ENCODE assay signal across 25 cellular contexts in genomic region chr2:193776988-193777387, GRCh38.
A peak's percentile ranks its signal among the peaks of the same experiment; 100 is the strongest.
DNase-seq lines count a peak whose midpoint lies in the region; ATAC-seq and TF ChIP-seq lines count a peak whose summit lies in the region.
"Had no signal": no experiment of that assay in that cellular context is flagged by ENCODE, and none has a peak within 500 bp of the region (broad histone marks: within the 10 kb centered on the region; RNA-seq: fewer than 3 reads in every experiment).

No MANE protein-coding gene starts in this region.

- H3K27ac ChIP-seq in Karpas-422 (ENCODE audit: low read length) (no peak overlapping the region), endodermal cell (ENCODE audit: low read depth, low read length) (no peak overlapping the region)
- H3K27ac ChIP-seq: breast epithelium, SK-N-MC had no signal

- no peaks in the 10 kb centered on the region for H3K4me1 ChIP-seq in Karpas-422 (ENCODE audit: low read length)
- H3K4me1 ChIP-seq in endodermal cell (ENCODE audit: control insufficient read depth, insufficient read depth, low read length): no peaks in the 10 kb centered on the region
- H3K4me1 ChIP-seq: breast epithelium had no signal

- peak; percentile 18 for TF ChIP-seq CTCF in endodermal cell (conservative IDR thresholded peaks at IDR 0.05)

- no CpG with 5 or more reads among the region's 1 CpG for WGBS in endodermal cell (ENCODE audit: insufficient coverage in 1 of 2, insufficient read length in 1 of 2), 2 experiments

- H3K4me3 Mint-ChIP-seq in endodermal cell (no peak overlapping the region), T-helper 17 cell (no peak overlapping the region)
- H3K4me3 Mint-ChIP-seq: activated CD4-positive, alpha-beta T cell treated with anti-CD3 and anti-CD28 coated beads for 36 hours; activated CD8-positive, alpha-beta T cell treated with anti-CD3 and anti-CD28 coated beads, Interleukin-2, amount 10 ng/mL, durations not matched to agents 7 days and 5 days; GM23338; IgD-negative memory B cell; T-helper 1 cell treated with Interleukin-12 subunit alpha and Interleukin-12 subunit beta and Interleukin-4 antibody, amounts not matched to agents 30 μg/mL and 1 μg/mL, for 36 hours had no signal

- H3K79me2 ChIP-seq in Karpas-422 (ENCODE audit: low read length): no peaks in the 10 kb centered on the region

- H3K9me3 ChIP-seq in Karpas-422 (ENCODE audit: low read length) (peaks cover 24% of the 10 kb centered on the region), endodermal cell (ENCODE audit: control insufficient read depth, low read length) (no peaks in the 10 kb centered on the region), T-helper 17 cell (ENCODE audit: control insufficient read depth, low read length, poor library complexity, severe bottlenecking) (no peaks in the 10 kb centered on the region)
- H3K9me3 ChIP-seq: breast epithelium, MG63 had no signal

- no peaks in the 10 kb centered on the region for H3K27me3 ChIP-seq in Karpas-422 (ENCODE audit: low read length)
- no peaks in the 10 kb centered on the region for H3K27me3 ChIP-seq in endodermal cell (ENCODE audit: control insufficient read depth, insufficient read depth, low read length, poor library complexity, severe bottlenecking)
- H3K27me3 ChIP-seq: breast epithelium, MG63 had no signal

- H3K9me3 Mint-ChIP-seq in endodermal cell: no peaks in the 10 kb centered on the region
- H3K9me3 Mint-ChIP-seq: activated naive CD4-positive, alpha-beta T cell treated with anti-CD3 and anti-CD28 coated beads, Interleukin-2, amount 50 U/mL, for 72 hours; activated T-helper 2 cell treated with anti-CD3 and anti-CD28 coated beads, Interferon-gamma antibody, Interleukin-2, Interleukin-4, amounts not matched to agents 10 μg/mL and 5 μg/mL and 100 μg/mL, durations not matched to agents 14 hours and 24 hours and 36 hours; GM23338; IgD-negative memory B cell; T-helper 1 cell treated with Interleukin-12 subunit alpha and Interleukin-12 subunit beta and Interleukin-4 antibody, amounts not matched to agents 30 μg/mL and 1 μg/mL, for 36 hours had no signal

- H4K20me1 ChIP-seq in Karpas-422 (ENCODE audit: insufficient read depth, low read depth, low read length): no peaks in the 10 kb centered on the region

- H3K4me2 ChIP-seq in Karpas-422 (ENCODE audit: low read depth, low read length, poor library complexity, severe bottlenecking): no peak overlapping the region
- H3K4me2 ChIP-seq: GM23338 had no signal

- no peaks in the 10 kb centered on the region for H3K36me3 Mint-ChIP-seq in endodermal cell (ENCODE audit: low read depth)
- no peaks in the 10 kb centered on the region for H3K36me3 Mint-ChIP-seq in T-helper 17 cell (ENCODE audit: low read depth)
- H3K36me3 Mint-ChIP-seq: activated naive CD4-positive, alpha-beta T cell treated with anti-CD3 and anti-CD28 coated beads, Interleukin-2, amount 50 U/mL, for 72 hours; IgD-negative memory B cell had no signal

- H2AFZ ChIP-seq in Karpas-422 (ENCODE audit: low read length): no peak overlapping the region
- H2AFZ ChIP-seq: GM23338 had no signal

- H3K36me3 ChIP-seq in Karpas-422 (ENCODE audit: insufficient read depth, low read length) (no peaks in the 10 kb centered on the region), endodermal cell (ENCODE audit: control insufficient read depth, insufficient read depth, low read length) (no peaks in the 10 kb centered on the region)
- H3K36me3 ChIP-seq: breast epithelium, MG63 had no signal

- H3K4me3 ChIP-seq in Karpas-422 (ENCODE audit: low read length) (no peak overlapping the region), endodermal cell (ENCODE audit: low read length) (no peak overlapping the region)
- H3K4me3 ChIP-seq: breast epithelium, GM23338, MG63, SK-N-MC had no signal

- DNase-seq in DMS153 (lab: John Stamatoyannopoulos, UW) (peak; percentile 15), DMS153 treated with DMSO at 0.1 percent for 48 hours (lab: John Stamatoyannopoulos, UW; ENCODE audit: unreplicated experiment) (no peak), Karpas-422 (peak; percentile 39), NCI-H82 (lab: John Stamatoyannopoulos, UW) (peak; percentile 69), endodermal cell (no peak), T-helper 17 cell (no peak), SHP77 (lab: John Stamatoyannopoulos, UW) (no peak)
- DNase-seq: 8988T; activated CD4-positive, alpha-beta T cell treated with anti-CD3 and anti-CD28 coated beads for 36 hours; activated CD8-positive, alpha-beta T cell treated with anti-CD3 and anti-CD28 coated beads, Interleukin-2, amount 10 ng/mL, durations not matched to agents 7 days and 5 days; mesenchymal stem cell; MG63; NCI-H1436 treated with DMSO at 0.1 percent for 48 hours; NCI-H2171 treated with DMSO at 0.1 percent for 48 hours; stimulated activated CD4-positive, alpha-beta T cell treated with anti-CD3 and anti-CD28 coated beads, Interleukin-15, amount 100 ng/mL, for 24 hours; stimulated activated naive CD4-positive, alpha-beta T cell had no signal

- H3K4me1 Mint-ChIP-seq in endodermal cell (no peaks in the 10 kb centered on the region), T-helper 17 cell (no peaks in the 10 kb centered on the region)
- H3K4me1 Mint-ChIP-seq: activated CD4-positive, alpha-beta T cell treated with anti-CD3 and anti-CD28 coated beads for 36 hours; GM23338; IgD-negative memory B cell had no signal

- H3K9ac ChIP-seq in Karpas-422 (ENCODE audit: low read length) (no peak overlapping the region), endodermal cell (ENCODE audit: extremely low read depth, low read length, poor library complexity, severe bottlenecking) (no peak overlapping the region)

- no peak for ATAC-seq in HG03039 (IDR thresholded peaks at IDR 0.05; ENCODE audit: unreplicated experiment)
- ATAC-seq in T-helper 17 cell: no peak
- ATAC-seq: activated CD4-positive, alpha-beta T cell treated with anti-CD3 and anti-CD28 coated beads for 36 hours; activated CD8-positive, alpha-beta T cell treated with anti-CD3 and anti-CD28 coated beads, Interleukin-2, amount 10 ng/mL, durations not matched to agents 7 days and 5 days; activated naive CD4-positive, alpha-beta T cell treated with anti-CD3 and anti-CD28 coated beads, Interleukin-2, amount 50 U/mL, for 72 hours; GM23338; left lobe of liver had no signal

- H3K27ac Mint-ChIP-seq in endodermal cell (no peak overlapping the region), T-helper 17 cell (no peak overlapping the region)
- H3K27ac Mint-ChIP-seq: activated CD4-positive, alpha-beta T cell treated with anti-CD3 and anti-CD28 coated beads for 36 hours; activated CD8-positive, alpha-beta T cell treated with anti-CD3 and anti-CD28 coated beads, Interleukin-2, amount 10 ng/mL, durations not matched to agents 7 days and 5 days; activated naive CD4-positive, alpha-beta T cell treated with anti-CD3 and anti-CD28 coated beads, Interleukin-2, amount 50 U/mL, for 72 hours; activated T-helper 2 cell treated with anti-CD3 and anti-CD28 coated beads, Interferon-gamma antibody, Interleukin-2, Interleukin-4, amounts not matched to agents 10 μg/mL and 5 μg/mL and 100 μg/mL, durations not matched to agents 14 hours and 24 hours and 36 hours; GM23338; IgD-negative memory B cell; T-helper 1 cell treated with Interleukin-12 subunit alpha and Interleukin-12 subunit beta and Interleukin-4 antibody, amounts not matched to agents 30 μg/mL and 1 μg/mL, for 36 hours had no signal

- H3K27me3 Mint-ChIP-seq in endodermal cell (ENCODE audit: insufficient read depth) (no peaks in the 10 kb centered on the region), T-helper 17 cell (no peaks in the 10 kb centered on the region)
- H3K27me3 Mint-ChIP-seq: activated CD4-positive, alpha-beta T cell treated with anti-CD3 and anti-CD28 coated beads for 36 hours; IgD-negative memory B cell had no signal

- H3K9me2 ChIP-seq in Karpas-422 (replicated peaks; ENCODE audit: insufficient read depth, low read length): no peaks in the 10 kb centered on the region

Comparison
In these comparisons a context has a peak if more than half of its experiments do, and no peak if none do; other contexts are left out.
1. DNase-seq: peak in DMS153 (single experiment), Karpas-422 (single experiment) and NCI-H82 (single experiment); none in DMS153 treated with DMSO at 0.1 percent for 48 hours (single experiment), endodermal cell (single experiment), T-helper 17 cell (0 of 3) and SHP77 (0 of 2).